Comparison of ENCODE assay signal across 8 cellular contexts in the genomic region with DNA sequence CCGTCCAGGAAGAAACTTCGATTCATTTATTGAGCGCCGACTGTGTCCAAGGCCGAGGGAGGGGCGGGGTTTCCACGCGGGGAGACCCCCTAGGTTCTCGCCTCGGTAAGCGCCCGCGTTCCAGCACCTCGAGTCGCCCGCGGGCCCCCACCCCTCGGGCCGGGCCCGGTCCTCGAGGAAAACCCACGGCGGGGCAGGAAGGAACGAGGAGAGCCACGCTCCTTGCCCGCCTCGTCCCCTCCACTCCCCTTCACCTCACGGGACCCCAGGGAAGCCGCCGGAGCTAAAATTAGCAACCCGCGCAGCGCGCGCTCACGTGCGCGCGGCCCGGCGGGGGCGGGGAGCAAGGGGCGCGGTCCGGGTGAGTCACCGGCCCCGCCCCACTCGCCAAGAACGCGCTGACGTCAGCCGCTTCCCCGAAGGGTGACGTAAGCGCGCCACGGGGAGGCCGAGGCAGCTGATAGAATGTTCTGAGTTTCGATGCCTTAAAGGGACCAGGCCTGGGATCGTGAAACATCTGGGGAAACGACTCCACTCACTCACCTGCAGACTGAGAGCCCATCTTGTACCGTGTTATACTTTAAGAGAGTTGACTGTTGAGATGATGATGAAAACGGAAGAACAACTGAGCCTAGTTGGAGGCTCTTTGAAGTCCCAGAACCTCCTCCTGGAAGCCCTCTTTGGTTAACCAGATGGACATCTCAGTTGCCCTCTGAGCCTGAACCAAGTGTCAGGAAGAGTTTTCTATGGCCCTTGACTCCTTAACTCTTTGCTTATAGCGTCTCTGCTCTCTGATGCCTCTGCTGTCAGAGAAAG. TPM values are rescaled to one million over a fixed set of nuclear protein-coding genes. Genes with fewer than 3 reads are reported as not detected.
DNase-seq lines count a peak whose midpoint lies in the region; ATAC-seq, FAIRE-seq and TF ChIP-seq lines count a peak whose summit lies in the region.

No MANE protein-coding gene starts in this region.

- peaks cover 38% of the 10 kb centered on the region for H3K27me3 Mint-ChIP-seq in activated CD8-positive, alpha-beta memory T cell treated with anti-CD3 and anti-CD28 coated beads, Interleukin-2, amount 10 ng/mL, durations not matched to agents 7 days and 5 days

- H3K27me3 ChIP-seq in H1 (replicated peaks in 1 of 4; ENCODE audit: control insufficient read depth in 3 of 4, extremely low read depth in 1 of 4, insufficient read depth in 3 of 4, low read length in 3 of 4): peaks cover 0 to 13% (median 5%) of the 10 kb centered on the region in 4 experiments; a peak in 4 of 7 replicates
- no peaks in the 10 kb centered on the region for H3K27me3 ChIP-seq in mesenchymal stem cell (ENCODE audit: control insufficient read depth in 1 of 2, insufficient read depth in 1 of 2, low read length in 2 of 2)

- peak overlapping the region in 3 of 4 experiments; percentile 54 to 76 (median 62); a peak in 6 of 7 replicates for H3K9ac ChIP-seq in H1 (replicated peaks in 1 of 4; ENCODE audit: extremely low read depth in 1 of 4, low read depth in 3 of 4, low read length in 3 of 4)
- peak overlapping the region; percentile 92 for H3K9ac ChIP-seq in mesenchymal stem cell (ENCODE audit: low read length)

- FAIRE-seq in H1 (lab: Jason Lieb, UNC): no peak

- H4K5ac ChIP-seq in H1 (ENCODE audit: insufficient read length, low read depth, low read length): no peak overlapping the region

- H3K56ac ChIP-seq in H1 (replicated peaks; ENCODE audit: insufficient read length, low read depth, low read length): peak overlapping the region; percentile 36

- no peaks in the 10 kb centered on the region for H3K79me2 ChIP-seq in H1 (ENCODE audit: control insufficient read depth in 1 of 2, insufficient read depth in 2 of 2, low read length in 2 of 2)

- H3K4me1 ChIP-seq in H1 (replicated peaks in 1 of 4; ENCODE audit: control insufficient read depth in 3 of 4, insufficient read depth in 4 of 4, low read length in 3 of 4) (peaks cover 0 to 8% (median 2%) of the 10 kb centered on the region in 4 experiments; a peak in 6 of 7 replicates), mesenchymal stem cell (ENCODE audit: control insufficient read depth, insufficient read depth, low read depth, low read length) (peaks cover 13% of the 10 kb centered on the region)

- peaks cover 18% of the 10 kb centered on the region for H3K4me1 Mint-ChIP-seq in activated CD8-positive, alpha-beta memory T cell treated with anti-CD3 and anti-CD28 coated beads, Interleukin-2, amount 10 ng/mL, durations not matched to agents 7 days and 5 days

- H3K36me3 ChIP-seq in H1 (ENCODE audit: control insufficient read depth in 2 of 4, insufficient read depth in 4 of 4, low read length in 3 of 4) (no peaks in the 10 kb centered on the region), mesenchymal stem cell (ENCODE audit: control insufficient read depth in 1 of 2, insufficient read depth in 2 of 2, low read depth in 1 of 2, low read length in 2 of 2) (no peaks in the 10 kb centered on the region)

- no peak for TF ChIP-seq RAD21 in H1 (IDR thresholded peaks at IDR 0.05 in 1 of 2, conservative IDR thresholded peaks at IDR 0.05 in 1 of 2; ENCODE audit: low read depth in 2 of 2, low read length in 2 of 2)

- peak; percentile 95 for ATAC-seq in activated CD8-positive, alpha-beta memory T cell treated with anti-CD3 and anti-CD28 coated beads, Interleukin-2, amount 10 ng/mL, durations not matched to agents 7 days and 5 days

- TF ChIP-seq CTCF in GM20000 (IDR thresholded peaks at IDR 0.05; ENCODE audit: extremely low read depth, missing control alignments) (no peak), H1 (IDR thresholded peaks at IDR 0.05; ENCODE audit: control extremely low read depth in 1 of 3, insufficient read depth in 1 of 3, low read depth in 1 of 3, low read length in 3 of 3) (no peak)

- peak overlapping the region; percentile 25; the same call in 1 of the 2 replicates for H3K18ac ChIP-seq in H1 (ENCODE audit: extremely low read depth, low read length)
- peak overlapping the region; percentile 90 to 96 for H3K18ac ChIP-seq in mesenchymal stem cell (ENCODE audit: low read depth in 1 of 2, low read length in 2 of 2)

- peak overlapping the region; percentile 82 for H2BK12ac ChIP-seq in H1 (ENCODE audit: low read depth, low read length)
- peak overlapping the region; percentile 18 to 24 for H2BK12ac ChIP-seq in mesenchymal stem cell (ENCODE audit: low read length in 2 of 2)

- no peaks in the 10 kb centered on the region; a peak in 1 of 4 replicates for H3K9me3 ChIP-seq in H1 (ENCODE audit: insufficient read depth in 2 of 2, low read depth in 1 of 2, low read length in 1 of 2)
- H3K9me3 ChIP-seq in mesenchymal stem cell (ENCODE audit: control insufficient read depth, low read length): peaks cover 3% of the 10 kb centered on the region

- H3K4me3 ChIP-seq in H1 (ENCODE audit: extremely low read depth in 1 of 4, insufficient read depth in 2 of 4, low read depth in 3 of 4, low read length in 4 of 4) (peak overlapping the region; percentile 54 to 68 (median 60)), mesenchymal stem cell (ENCODE audit: insufficient read depth in 1 of 2, low read depth in 1 of 2, low read length in 2 of 2) (peak overlapping the region; percentile 75 to 76)

- H3K27ac ChIP-seq in H1 (ENCODE audit: low read depth, low read length) (peak overlapping the region; percentile 29; the same call in 1 of the 2 replicates), mesenchymal stem cell (ENCODE audit: low read length, poor library complexity, severe bottlenecking) (no peak overlapping the region)

- H4K91ac ChIP-seq in H1 (replicated peaks; ENCODE audit: insufficient read length, low read length) (peak overlapping the region; percentile 35), mesenchymal stem cell (ENCODE audit: low read length) (peak overlapping the region; percentile 93)

- no peak overlapping the region for H2BK120ac ChIP-seq in H1 (replicated peaks; ENCODE audit: low read depth, low read length)
- H2BK120ac ChIP-seq in mesenchymal stem cell (ENCODE audit: low read depth, low read length): peak overlapping the region; percentile 90

- H3K4me2 ChIP-seq in H1 (ENCODE audit: insufficient read depth in 1 of 2, low read depth in 2 of 2, low read length in 2 of 2) (peak overlapping the region; percentile 85 to 98), mesenchymal stem cell (ENCODE audit: low read length, poor library complexity, severe bottlenecking) (peak overlapping the region; percentile 38)

- peaks cover 5% of the 10 kb centered on the region; the same call in 1 of the 2 replicates for H3K23me2 ChIP-seq in H1 (ENCODE audit: low read depth, low read length)

- H2AK5ac ChIP-seq in H1 (ENCODE audit: low read depth, low read length): peak overlapping the region; percentile 11; the same call in 1 of the 2 replicates
- H2AK5ac ChIP-seq in mesenchymal stem cell (ENCODE audit: low read length, severe bottlenecking): peak overlapping the region; percentile 5

- H3K4ac ChIP-seq in H1 (replicated peaks; ENCODE audit: insufficient read length, low read depth, low read length): no peak overlapping the region
- H3K4ac ChIP-seq in mesenchymal stem cell (ENCODE audit: low read depth in 1 of 2, low read length in 2 of 2): peak overlapping the region; percentile 77 to 85

- 0 out of 2 replicates have a peak overlapping the region, but pooled peaks have one; percentile 27 for H2BK20ac ChIP-seq in H1 (ENCODE audit: low read length)

- H2BK5ac ChIP-seq in H1 (ENCODE audit: low read depth, low read length) (peak overlapping the region; percentile 57; the same call in 1 of the 2 replicates), mesenchymal stem cell (ENCODE audit: low read depth, low read length, poor library complexity, severe bottlenecking) (peak overlapping the region; percentile 76)

- CTCF ChIA-PET in activated CD8-positive, alpha-beta memory T cell treated with anti-CD3 and anti-CD28 coated beads, Interleukin-2, amount 10 ng/mL, durations not matched to agents 7 days and 5 days (lab: Charles Lee): interaction anchor here (0.6 to 2.2 kb wide), 7 partner anchors 9 to 134 kb away, joined by 3 to 9 read pairs (median 5); no protein-coding TSS in a partner anchor
- CTCF ChIA-PET in H1 (lab: Charles Lee; ENCODE audit: partially characterized antibody): interaction anchor here (0.9 to 1.0 kb wide), 3 partner anchors 38 to 101 kb away, joined by 3 to 6 read pairs (median 5); no protein-coding TSS in a partner anchor

- POLR2A ChIA-PET in H1 (lab: Charles Lee; ENCODE audit: partially characterized antibody): interaction anchor here (0.8 to 6.6 kb wide), 11 partner anchors 10 to 884 kb away, joined by 3 to 61 read pairs (median 3); partner anchors contain the start of genes ATF3 and NEK2

- peak; percentile 91 for DNase-seq in COR-L47 (lab: John Stamatoyannopoulos, UW)
- peak; percentile 96 for DNase-seq in GM20000 (ENCODE audit: low spot score)
- peak; percentile 65 for DNase-seq in HS-27A (ENCODE audit: low read depth)
- DNase-seq in NOMO-1 (lab: John Stamatoyannopoulos, UW; ENCODE audit: unreplicated experiment in 2 of 2): peak; percentile 75 to 83
- peak; percentile 94 for DNase-seq in activated CD8-positive, alpha-beta memory T cell treated with anti-CD3 and anti-CD28 coated beads, Interleukin-2, amount 10 ng/mL, durations not matched to agents 7 days and 5 days
- DNase-seq in H1 (ENCODE audit: low read depth in 1 of 2, low spot score in 2 of 2): peak; percentile 53 to 95
- DNase-seq in mesenchymal stem cell: peak; percentile 94
- peak; percentile 64 for DNase-seq in stimulated activated CD8-positive, alpha-beta memory T cell treated with anti-CD3 and anti-CD28 coated beads, Interleukin-12 subunit alpha, Interleukin-12 subunit beta, amount 100 ng/mL, for 24 hours (ENCODE audit: extremely low read depth)

- WGBS in H1 (ENCODE audit: extremely low coverage in 1 of 2, insufficient coverage in 1 of 2, insufficient read length in 1 of 2, insufficient replicate concordance in 2 of 2, low coverage in 1 of 2, low lambda C conversion rate in 2 of 2, missing lambda C conversion rate in 1 of 2), 2 experiments: 10% methylated on average over 20 of the region's 64 CpGs; no CpG with 5 or more reads in 1 of the 2 experiments
- WGBS in mesenchymal stem cell: 5% methylated on average over 44 of the region's 64 CpGs

- H2BK15ac ChIP-seq in H1 (ENCODE audit: low read length) (peak overlapping the region; percentile 20; the same call in 1 of the 2 replicates), mesenchymal stem cell (ENCODE audit: low read depth, poor library complexity, severe bottlenecking) (peak overlapping the region; percentile 97)

- TF ChIP-seq EP300 in H1 (IDR thresholded peaks at IDR 0.05; ENCODE audit: borderline replicate concordance in 1 of 2, low read depth in 2 of 2, low read length in 2 of 2): peak in 1 of 2 experiments; percentile 35; a peak in 1 of 3 replicates

- H3K79me1 ChIP-seq in H1 (ENCODE audit: low read depth, low read length) (no peaks in the 10 kb centered on the region), mesenchymal stem cell (replicated peaks; ENCODE audit: low read length, poor library complexity, severe bottlenecking) (no peaks in the 10 kb centered on the region)

- 0 out of 3 replicates have a peak, but pooled peaks of 1 of the 2 experiments have one; percentile 55 for TF ChIP-seq POLR2A in H1 (IDR thresholded peaks at IDR 0.05; ENCODE audit: control extremely low read depth in 1 of 2, low read depth in 2 of 2, low read length in 2 of 2)

- H3K14ac ChIP-seq in H1 (ENCODE audit: insufficient read length) (no peak overlapping the region), mesenchymal stem cell (ENCODE audit: low read length in 2 of 2) (peak overlapping the region in 1 of 2 experiments; percentile 79)

- H4K8ac ChIP-seq in H1 (ENCODE audit: extremely low read depth, insufficient read depth, low read length) (peak overlapping the region; percentile 99), mesenchymal stem cell (ENCODE audit: low read length) (peak overlapping the region; percentile 70)

- H3K23ac ChIP-seq in H1 (ENCODE audit: insufficient read length): no peak overlapping the region
- peak overlapping the region in 1 of 2 experiments; percentile 96 for H3K23ac ChIP-seq in mesenchymal stem cell (ENCODE audit: low read length in 2 of 2)

- peak overlapping the region; percentile 65 for H3K4me3 Mint-ChIP-seq in activated CD8-positive, alpha-beta memory T cell treated with anti-CD3 and anti-CD28 coated beads, Interleukin-2, amount 10 ng/mL, durations not matched to agents 7 days and 5 days

- H3K36me3 Mint-ChIP-seq in activated CD8-positive, alpha-beta memory T cell treated with anti-CD3 and anti-CD28 coated beads, Interleukin-2, amount 10 ng/mL, durations not matched to agents 7 days and 5 days: peaks cover 7% of the 10 kb centered on the region

- peaks cover 1% of the 10 kb centered on the region for H3K9me3 Mint-ChIP-seq in activated CD8-positive, alpha-beta memory T cell treated with anti-CD3 and anti-CD28 coated beads, Interleukin-2, amount 10 ng/mL, durations not matched to agents 7 days and 5 days (ENCODE audit: low read depth)

- peak overlapping the region; percentile 99 for H2AFZ ChIP-seq in H1 (ENCODE audit: low read length)
- peak overlapping the region; percentile 75 for H2AFZ ChIP-seq in mesenchymal stem cell (ENCODE audit: low read depth, low read length)

- H4K20me1 ChIP-seq in H1 (replicated peaks in 1 of 2; ENCODE audit: control insufficient read depth in 1 of 2, insufficient read depth in 2 of 2, low read length in 2 of 2): no peaks in the 10 kb centered on the region

- peak overlapping the region; percentile 91 for H3K27ac Mint-ChIP-seq in activated CD8-positive, alpha-beta memory T cell treated with anti-CD3 and anti-CD28 coated beads, Interleukin-2, amount 10 ng/mL, durations not matched to agents 7 days and 5 days

RNA-seq across cellular contexts. Expression of gene ATF3, which starts 49.7 kb away (rescaled TPM):
- total RNA-seq in activated CD8-positive, alpha-beta memory T cell treated with anti-CD3 and anti-CD28 coated beads, Interleukin-2, amount 10 ng/mL, durations not matched to agents 7 days and 5 days: 10 to 100 TPM; 21.3 to 36.5 TPM
- 21.5 and 27.7 TPM in 2 replicates for total RNA-seq in H1 (2021; fragmentation: NEBNext Ultra II Directional; extraction: Animal tissue kit (Norgen Biotek cat#: 25700))
- polyA plus RNA-seq in H1 (2011; rRNA removed): 12.2 and 13.5 TPM in 2 replicates
- 17.1 TPM for polyA plus RNA-seq in H1 (2011; cell fraction: cytosol; rRNA removed)
- polyA plus RNA-seq in H1 (2011; cell fraction: nucleus; rRNA removed): 18.7 TPM
- polyA plus RNA-seq in H1 (2012, experiment 1 of 2): 18.2 to 33.8 TPM (median 21.4 TPM) in 4 replicates
- polyA plus RNA-seq in H1 (2012, experiment 2 of 2): 16.1 TPM
- 9.1 TPM for polyA plus RNA-seq in H1 (2013, experiment 1 of 2)
- 9.4 TPM for polyA plus RNA-seq in H1 (2013, experiment 2 of 2)
- 13.6 and 21.4 TPM in 2 replicates for polyA minus RNA-seq in H1 (2011; rRNA and poly(A)+ RNA removed)
- 15.9 TPM for polyA minus RNA-seq in H1 (2011; cell fraction: cytosol; rRNA and poly(A)+ RNA removed)
- 37.1 TPM for polyA minus RNA-seq in H1 (2011; cell fraction: nucleus; rRNA and poly(A)+ RNA removed)
- 11.5 TPM for polyA plus RNA-seq in mesenchymal stem cell (2013, experiment 1 of 2)
- polyA plus RNA-seq in mesenchymal stem cell (2013, experiment 2 of 2): 9.7 TPM
